Comparison of ENCODE assay signal across 11 cellular contexts in the genomic region with DNA sequence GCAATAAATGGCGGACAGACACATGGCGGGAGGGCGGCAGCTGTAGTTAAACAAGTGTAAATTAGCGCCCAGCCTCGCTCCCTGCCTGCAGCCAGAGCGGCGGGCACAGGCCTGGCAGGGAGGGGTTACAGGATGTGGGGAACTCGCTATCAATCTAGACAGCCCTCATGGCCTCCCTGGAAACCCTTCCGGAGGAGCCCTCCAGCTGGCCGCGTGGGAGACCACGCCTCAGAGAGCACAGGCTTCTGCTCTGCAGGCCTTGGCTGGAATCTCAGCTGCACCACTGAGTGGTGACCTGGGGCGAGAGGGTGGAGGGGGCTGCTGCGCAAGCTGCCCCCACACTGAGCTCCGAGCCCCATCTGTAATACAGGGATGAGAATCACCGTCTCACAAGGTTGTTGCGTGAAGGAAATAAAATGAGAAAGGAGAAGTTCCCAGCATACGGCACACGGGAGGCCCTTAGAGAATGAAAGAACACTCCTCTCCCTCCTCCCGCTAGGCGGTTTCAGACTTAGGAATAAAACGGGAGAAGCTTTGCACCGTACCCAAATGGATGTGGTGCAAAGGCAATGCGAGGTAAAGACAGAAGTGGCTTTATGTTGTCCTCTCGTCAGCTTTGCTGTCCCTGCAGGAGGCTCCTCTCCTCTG.
DNase-seq lines count a peak whose midpoint lies in the region; ATAC-seq and TF ChIP-seq lines count a peak whose summit lies in the region.
"Had no signal": no experiment of that assay in that cellular context is flagged by ENCODE, and none has a peak within 500 bp of the region (broad histone marks: within the 10 kb centered on the region; RNA-seq: fewer than 3 reads in every experiment).

No MANE protein-coding gene starts in this region.

- CTCF ChIA-PET in CD8-positive, alpha-beta T cell (lab: Charles Lee), result interaction anchor here (0.6 kb wide), 1 partner anchor 1600 kb away, joined by 3 read pairs; no protein-coding TSS in a partner anchor

- H3K36me3 Mint-ChIP-seq in activated naive CD8-positive, alpha-beta T cell treated with anti-CD3 and anti-CD28 coated beads, Interleukin-2, amount 50 U/mL, for 24 hours (ENCODE audit: low read depth), result no peaks in the 10 kb centered on the region
- H3K36me3 Mint-ChIP-seq in activated naive CD8-positive, alpha-beta T cell treated with anti-CD3 and anti-CD28 coated beads for 36 hours, result no peaks in the 10 kb centered on the region
- no peaks in the 10 kb centered on the region for H3K36me3 Mint-ChIP-seq in endodermal cell (ENCODE audit: low read depth)
- H3K36me3 Mint-ChIP-seq in CD8-positive, alpha-beta T cell, result no peaks in the 10 kb centered on the region
- H3K36me3 Mint-ChIP-seq: activated naive CD8-positive, alpha-beta T cell treated with anti-CD3 and anti-CD28 coated beads, Interleukin-2, amount 10 ng/mL, durations not matched to agents 7 days and 5 days had no signal

- H3K4me1 ChIP-seq in endodermal cell (ENCODE audit: control insufficient read depth, insufficient read depth, low read length), result no peaks in the 10 kb centered on the region
- H3K4me1 ChIP-seq in CD8-positive, alpha-beta T cell (ENCODE audit: insufficient read depth, low read length), result no peaks in the 10 kb centered on the region
- H3K4me1 ChIP-seq: pancreas had no signal

- intact Hi-C loops in CD8-positive, alpha-beta T cell (cut with DNase I, micrococcal nuclease), result no loop called here

- no peaks in the 10 kb centered on the region for H3K9me3 Mint-ChIP-seq in activated naive CD8-positive, alpha-beta T cell treated with anti-CD3 and anti-CD28 coated beads, Interleukin-2, amount 50 U/mL, for 24 hours
- no peaks in the 10 kb centered on the region for H3K9me3 Mint-ChIP-seq in activated naive CD8-positive, alpha-beta T cell treated with anti-CD3 and anti-CD28 coated beads for 36 hours
- no peaks in the 10 kb centered on the region for H3K9me3 Mint-ChIP-seq in endodermal cell
- H3K9me3 Mint-ChIP-seq in CD8-positive, alpha-beta T cell, result no peaks in the 10 kb centered on the region
- H3K9me3 Mint-ChIP-seq: activated naive CD8-positive, alpha-beta T cell treated with anti-CD3 and anti-CD28 coated beads, Interleukin-2, amount 10 ng/mL, durations not matched to agents 7 days and 5 days had no signal

- H3K27ac ChIP-seq in endodermal cell (ENCODE audit: low read depth, low read length), result peak overlapping the region; percentile 49
- no peak overlapping the region for H3K27ac ChIP-seq in CD8-positive, alpha-beta T cell (ENCODE audit: low read depth, low read length)
- H3K27ac ChIP-seq: pancreas had no signal

- DNase-seq in activated naive CD8-positive, alpha-beta T cell treated with anti-CD3 and anti-CD28 coated beads, Interleukin-2, amount 50 U/mL, for 24 hours, result peak; percentile 5
- DNase-seq in activated naive CD8-positive, alpha-beta T cell treated with anti-CD3 and anti-CD28 coated beads for 36 hours, result no peak
- DNase-seq in NCI-H146 treated with DMSO at 0.1 percent for 48 hours (lab: John Stamatoyannopoulos, UW; ENCODE audit: unreplicated experiment), result peak; percentile 39
- DNase-seq in endodermal cell, result no peak
- DNase-seq in stimulated activated naive CD8-positive, alpha-beta T cell treated with anti-CD3 and anti-CD28 coated beads, Interleukin-15, Interleukin-2, amounts not matched to agents 100 U/mL and 50 U/mL, for 24 hours, result peak; percentile 7
- DNase-seq in CD8-positive, alpha-beta T cell, result no peak
- no peak for DNase-seq in stimulated activated CD4-positive, alpha-beta T cell treated with anti-CD3 and anti-CD28 coated beads, Interleukin-4, amount 100 ng/mL, for 1 hour
- DNase-seq: activated naive CD8-positive, alpha-beta T cell treated with anti-CD3 and anti-CD28 coated beads, Interleukin-2, amount 10 ng/mL, durations not matched to agents 7 days and 5 days; pancreas; substantia nigra had no signal

- POLR2A ChIA-PET in CD8-positive, alpha-beta T cell (lab: Charles Lee), result no interaction called here

- peak; percentile 63 for ATAC-seq in activated naive CD8-positive, alpha-beta T cell treated with anti-CD3 and anti-CD28 coated beads, Interleukin-2, amount 50 U/mL, for 24 hours
- ATAC-seq in stimulated activated naive CD8-positive, alpha-beta T cell treated with anti-CD3 and anti-CD28 coated beads, Interleukin-15, Interleukin-2, amounts not matched to agents 100 U/mL and 50 U/mL, for 24 hours, result peak; percentile 33
- no peak for ATAC-seq in CD8-positive, alpha-beta T cell
- no peak for ATAC-seq in GM21423 (IDR thresholded peaks at IDR 0.05; ENCODE audit: unreplicated experiment)

- no peak overlapping the region for H3K4me3 ChIP-seq in endodermal cell (ENCODE audit: low read length)
- no peak overlapping the region for H3K4me3 ChIP-seq in CD8-positive, alpha-beta T cell (ENCODE audit: low read depth, low read length)
- H3K4me3 ChIP-seq: pancreas had no signal

- H3K36me3 ChIP-seq in endodermal cell (ENCODE audit: control insufficient read depth, insufficient read depth, low read length), result no peaks in the 10 kb centered on the region
- H3K36me3 ChIP-seq in CD8-positive, alpha-beta T cell (ENCODE audit: insufficient read depth, low read length), result no peaks in the 10 kb centered on the region
- H3K36me3 ChIP-seq: pancreas had no signal

- H3K27me3 Mint-ChIP-seq in activated naive CD8-positive, alpha-beta T cell treated with anti-CD3 and anti-CD28 coated beads, Interleukin-2, amount 50 U/mL, for 24 hours, result peaks cover 37% of the 10 kb centered on the region
- peaks cover 44% of the 10 kb centered on the region for H3K27me3 Mint-ChIP-seq in activated naive CD8-positive, alpha-beta T cell treated with anti-CD3 and anti-CD28 coated beads for 36 hours
- peaks cover 16% of the 10 kb centered on the region for H3K27me3 Mint-ChIP-seq in endodermal cell (ENCODE audit: insufficient read depth)
- peaks cover 38% of the 10 kb centered on the region for H3K27me3 Mint-ChIP-seq in CD8-positive, alpha-beta T cell (ENCODE audit: low read depth)

- peaks cover 11% of the 10 kb centered on the region for H3K27me3 ChIP-seq in endodermal cell (ENCODE audit: control insufficient read depth, insufficient read depth, low read length, poor library complexity, severe bottlenecking)
- no peaks in the 10 kb centered on the region for H3K27me3 ChIP-seq in CD8-positive, alpha-beta T cell (ENCODE audit: insufficient read depth, low read length)
- H3K27me3 ChIP-seq: pancreas had no signal

- H3K4me3 Mint-ChIP-seq in activated naive CD8-positive, alpha-beta T cell treated with anti-CD3 and anti-CD28 coated beads, Interleukin-2, amount 50 U/mL, for 24 hours, result no peak overlapping the region
- no peak overlapping the region for H3K4me3 Mint-ChIP-seq in activated naive CD8-positive, alpha-beta T cell treated with anti-CD3 and anti-CD28 coated beads for 36 hours
- no peak overlapping the region for H3K4me3 Mint-ChIP-seq in endodermal cell
- no peak overlapping the region for H3K4me3 Mint-ChIP-seq in CD8-positive, alpha-beta T cell
- H3K4me3 Mint-ChIP-seq: activated naive CD8-positive, alpha-beta T cell treated with anti-CD3 and anti-CD28 coated beads, Interleukin-2, amount 10 ng/mL, durations not matched to agents 7 days and 5 days had no signal

- H3K4me1 Mint-ChIP-seq in activated naive CD8-positive, alpha-beta T cell treated with anti-CD3 and anti-CD28 coated beads, Interleukin-2, amount 50 U/mL, for 24 hours, result no peaks in the 10 kb centered on the region
- peaks cover 3% of the 10 kb centered on the region for H3K4me1 Mint-ChIP-seq in activated naive CD8-positive, alpha-beta T cell treated with anti-CD3 and anti-CD28 coated beads for 36 hours
- H3K4me1 Mint-ChIP-seq in endodermal cell, result peaks cover 15% of the 10 kb centered on the region
- H3K4me1 Mint-ChIP-seq in CD8-positive, alpha-beta T cell (ENCODE audit: low read depth), result no peaks in the 10 kb centered on the region

- no peak overlapping the region for H3K27ac Mint-ChIP-seq in activated naive CD8-positive, alpha-beta T cell treated with anti-CD3 and anti-CD28 coated beads, Interleukin-2, amount 50 U/mL, for 24 hours
- no peak overlapping the region for H3K27ac Mint-ChIP-seq in activated naive CD8-positive, alpha-beta T cell treated with anti-CD3 and anti-CD28 coated beads for 36 hours
- no peak overlapping the region for H3K27ac Mint-ChIP-seq in endodermal cell
- no peak overlapping the region for H3K27ac Mint-ChIP-seq in CD8-positive, alpha-beta T cell
- H3K27ac Mint-ChIP-seq: activated naive CD8-positive, alpha-beta T cell treated with anti-CD3 and anti-CD28 coated beads, Interleukin-2, amount 10 ng/mL, durations not matched to agents 7 days and 5 days had no signal

- no peak overlapping the region for H3K9ac ChIP-seq in endodermal cell (ENCODE audit: extremely low read depth, low read length, poor library complexity, severe bottlenecking)

- H3K9me3 ChIP-seq in endodermal cell (ENCODE audit: control insufficient read depth, low read length), result no peaks in the 10 kb centered on the region
- no peaks in the 10 kb centered on the region for H3K9me3 ChIP-seq in CD8-positive, alpha-beta T cell (ENCODE audit: low read length)
- H3K9me3 ChIP-seq: pancreas had no signal

- 86 to 95% methylated on average over 9 to 25 of the region's 25 CpGs for WGBS in endodermal cell (ENCODE audit: insufficient coverage in 1 of 2, insufficient read length in 1 of 2), 2 experiments

- no peak for TF ChIP-seq CTCF in endodermal cell (conservative IDR thresholded peaks at IDR 0.05)
- TF ChIP-seq CTCF in CD8-positive, alpha-beta T cell (IDR thresholded peaks at IDR 0.05), result no peak

Comparison
In these comparisons a context has a peak if more than half of its experiments do, and no peak if none do; other contexts are left out.
1. DNase-seq: peak in activated naive CD8-positive, alpha-beta T cell treated with anti-CD3 and anti-CD28 coated beads, Interleukin-2, amount 50 U/mL, for 24 hours (single experiment), NCI-H146 treated with DMSO at 0.1 percent for 48 hours (single experiment) and stimulated activated naive CD8-positive, alpha-beta T cell treated with anti-CD3 and anti-CD28 coated beads, Interleukin-15, Interleukin-2, amounts not matched to agents 100 U/mL and 50 U/mL, for 24 hours (single experiment); none in activated naive CD8-positive, alpha-beta T cell treated with anti-CD3 and anti-CD28 coated beads for 36 hours (single experiment), endodermal cell (single experiment), CD8-positive, alpha-beta T cell (0 of 7) and stimulated activated CD4-positive, alpha-beta T cell treated with anti-CD3 and anti-CD28 coated beads, Interleukin-4, amount 100 ng/mL, for 1 hour (single experiment).
2. ATAC-seq: peak in activated naive CD8-positive, alpha-beta T cell treated with anti-CD3 and anti-CD28 coated beads, Interleukin-2, amount 50 U/mL, for 24 hours (single experiment) and stimulated activated naive CD8-positive, alpha-beta T cell treated with anti-CD3 and anti-CD28 coated beads, Interleukin-15, Interleukin-2, amounts not matched to agents 100 U/mL and 50 U/mL, for 24 hours (single experiment); none in CD8-positive, alpha-beta T cell (single experiment) and GM21423 (single experiment).